19 cellular contexts compared by ENCODE assay signal in the genomic region with DNA sequence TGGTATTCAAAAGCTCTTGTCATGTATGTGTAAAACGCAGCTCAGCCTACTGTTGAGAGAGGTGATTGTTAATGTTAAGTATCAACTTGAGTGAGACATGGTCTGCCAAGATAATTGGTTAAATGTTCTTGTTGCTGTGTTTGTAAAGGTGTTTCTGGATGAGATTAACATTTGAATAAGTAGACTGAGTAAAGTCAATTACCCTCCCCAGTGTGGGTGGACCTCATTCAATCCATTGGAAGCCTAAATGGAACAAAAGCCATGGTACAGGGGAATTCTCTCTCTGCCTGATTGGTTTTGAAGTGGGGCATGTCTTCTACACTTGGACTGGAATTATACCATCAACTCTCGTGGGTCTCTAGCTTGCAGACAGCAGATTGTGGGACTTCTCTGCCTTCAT.
DNase-seq lines count a peak whose midpoint lies in the region; ATAC-seq and TF ChIP-seq lines count a peak whose summit lies in the region.
"Had no signal": no experiment of that assay in that cellular context is flagged by ENCODE, and none has a peak within 500 bp of the region (broad histone marks: within the 10 kb centered on the region; RNA-seq: fewer than 3 reads in every experiment).

No MANE protein-coding gene starts in this region.

- WGBS in endodermal cell (ENCODE audit: insufficient coverage in 1 of 2, insufficient read length in 1 of 2), 2 experiments = 64 to 69% methylated on average over 1 to 2 of the region's 2 CpGs

- TF ChIP-seq CTCF in endodermal cell (conservative IDR thresholded peaks at IDR 0.05) = no peak

- no peak overlapping the region for H3K27ac ChIP-seq in endodermal cell (ENCODE audit: low read depth, low read length)
- H3K27ac ChIP-seq: SJSA1, skin epidermis had no signal

- no peak for ATAC-seq in stimulated activated memory B cell treated with anti-CD40 and anti-IgM and Interleukin-4, amounts not matched to agents 10 μg/mL and 1 μg/mL and 100 μg/mL, for 72 hours
- ATAC-seq in activated CD4-positive, CD25-positive, alpha-beta regulatory T cell treated with anti-CD3 and anti-CD28 coated beads, Interleukin-2, amount 50 U/mL, for 24 hours = no peak

- no peaks in the 10 kb centered on the region for H3K27me3 ChIP-seq in endodermal cell (ENCODE audit: control insufficient read depth, insufficient read depth, low read length, poor library complexity, severe bottlenecking)
- H3K27me3 ChIP-seq: SJSA1 had no signal

- H3K36me3 ChIP-seq in endodermal cell (ENCODE audit: control insufficient read depth, insufficient read depth, low read length) = no peaks in the 10 kb centered on the region
- H3K36me3 ChIP-seq: SJSA1 had no signal

- DNase-seq in DMS79 treated with DMSO at 0.1 percent for 48 hours (lab: John Stamatoyannopoulos, UW) (peak; percentile 98), NCI-H1436 treated with DMSO at 0.1 percent for 48 hours (lab: John Stamatoyannopoulos, UW) (peak; percentile 76), NCI-H748 (lab: John Stamatoyannopoulos, UW; ENCODE audit: unreplicated experiment) (peak; percentile 92), endodermal cell (no peak), AG20443 (ENCODE audit: low spot score) (no peak), NCI-H1930 (lab: John Stamatoyannopoulos, UW) (no peak)
- DNase-seq: activated CD4-positive, alpha-beta T cell treated with anti-CD3 and anti-CD28 coated beads, Interleukin-2, amount 10 ng/mL, durations not matched to agents 7 days and 5 days; activated T-cell treated with anti-CD3 and anti-CD28 coated beads, Interleukin-2, amount 50 U/mL, for 24 hours; caudate nucleus; cortex of kidney; DMS 273 treated with DMSO at 0.1 percent for 48 hours; NCI-H2107; stimulated activated naive CD4-positive, alpha-beta T cell had no signal

- H3K4me1 ChIP-seq in endodermal cell (ENCODE audit: control insufficient read depth, insufficient read depth, low read length) = no peaks in the 10 kb centered on the region
- H3K4me1 ChIP-seq: SJSA1 had no signal

- peaks cover 25% of the 10 kb centered on the region for H3K36me3 Mint-ChIP-seq in endodermal cell (ENCODE audit: low read depth)
- no peaks in the 10 kb centered on the region for H3K36me3 Mint-ChIP-seq in stimulated activated memory B cell treated with anti-CD40 and anti-IgM and Interleukin-4, amounts not matched to agents 10 μg/mL and 1 μg/mL and 100 μg/mL, for 72 hours

- H3K4me1 Mint-ChIP-seq in endodermal cell = peaks cover 17% of the 10 kb centered on the region
- no peaks in the 10 kb centered on the region for H3K4me1 Mint-ChIP-seq in stimulated activated memory B cell treated with anti-CD40 and anti-IgM and Interleukin-4, amounts not matched to agents 10 μg/mL and 1 μg/mL and 100 μg/mL, for 72 hours
- H3K4me1 Mint-ChIP-seq: activated CD4-positive, alpha-beta T cell treated with anti-CD3 and anti-CD28 coated beads, Interleukin-2, amount 10 ng/mL, durations not matched to agents 7 days and 5 days; mesothelial cell of epicardium had no signal

- peak overlapping the region; percentile 21 for H3K4me3 ChIP-seq in endodermal cell (ENCODE audit: low read length)
- H3K4me3 ChIP-seq: SJSA1, skin epidermis had no signal

- no peaks in the 10 kb centered on the region for H3K27me3 Mint-ChIP-seq in endodermal cell (ENCODE audit: insufficient read depth)
- no peaks in the 10 kb centered on the region for H3K27me3 Mint-ChIP-seq in stimulated activated memory B cell treated with anti-CD40 and anti-IgM and Interleukin-4, amounts not matched to agents 10 μg/mL and 1 μg/mL and 100 μg/mL, for 72 hours
- H3K27me3 Mint-ChIP-seq: activated CD4-positive, alpha-beta T cell treated with anti-CD3 and anti-CD28 coated beads, Interleukin-2, amount 10 ng/mL, durations not matched to agents 7 days and 5 days; activated T-cell treated with anti-CD3 and anti-CD28 coated beads, Interleukin-2, amount 50 U/mL, for 24 hours; type B pancreatic cell had no signal

- peaks cover 41% of the 10 kb centered on the region for H3K9me3 Mint-ChIP-seq in endodermal cell
- peaks cover 4% of the 10 kb centered on the region for H3K9me3 Mint-ChIP-seq in stimulated activated memory B cell treated with anti-CD40 and anti-IgM and Interleukin-4, amounts not matched to agents 10 μg/mL and 1 μg/mL and 100 μg/mL, for 72 hours
- H3K9me3 Mint-ChIP-seq: activated T-cell treated with anti-CD3 and anti-CD28 coated beads, Interleukin-2, amount 50 U/mL, for 24 hours had no signal

- H3K9ac ChIP-seq in endodermal cell (ENCODE audit: extremely low read depth, low read length, poor library complexity, severe bottlenecking) = no peak overlapping the region

- peak overlapping the region; percentile 8 for H3K4me3 Mint-ChIP-seq in endodermal cell
- H3K4me3 Mint-ChIP-seq in stimulated activated memory B cell treated with anti-CD40 and anti-IgM and Interleukin-4, amounts not matched to agents 10 μg/mL and 1 μg/mL and 100 μg/mL, for 72 hours = no peak overlapping the region
- H3K4me3 Mint-ChIP-seq: activated CD4-positive, alpha-beta T cell treated with anti-CD3 and anti-CD28 coated beads, Interleukin-2, amount 10 ng/mL, durations not matched to agents 7 days and 5 days; activated T-cell treated with anti-CD3 and anti-CD28 coated beads, Interleukin-2, amount 50 U/mL, for 24 hours; mesothelial cell of epicardium; type B pancreatic cell had no signal

- peaks cover 46% of the 10 kb centered on the region for H3K9me3 ChIP-seq in endodermal cell (ENCODE audit: control insufficient read depth, low read length)
- H3K9me3 ChIP-seq: SJSA1 had no signal

- H3K27ac Mint-ChIP-seq in endodermal cell = peak overlapping the region; percentile 76
- H3K27ac Mint-ChIP-seq in stimulated activated memory B cell treated with anti-CD40 and anti-IgM and Interleukin-4, amounts not matched to agents 10 μg/mL and 1 μg/mL and 100 μg/mL, for 72 hours = no peak overlapping the region
- H3K27ac Mint-ChIP-seq: activated CD4-positive, alpha-beta T cell treated with anti-CD3 and anti-CD28 coated beads, Interleukin-2, amount 10 ng/mL, durations not matched to agents 7 days and 5 days; activated T-cell treated with anti-CD3 and anti-CD28 coated beads, Interleukin-2, amount 50 U/mL, for 24 hours; mesothelial cell of epicardium; type B pancreatic cell had no signal

Comparison
In these comparisons a context has a peak if more than half of its experiments do, and no peak if none do; other contexts are left out.
1. DNase-seq: peak in DMS79 treated with DMSO at 0.1 percent for 48 hours (single experiment), NCI-H1436 treated with DMSO at 0.1 percent for 48 hours (single experiment) and NCI-H748 (single experiment); none in endodermal cell (single experiment), AG20443 (single experiment) and NCI-H1930 (0 of 2).